In genomic region chr20:32564921-32565734, GRCh38 we compare ENCODE assay signal across 12 cellular contexts. TPM values are rescaled to one million over a fixed set of nuclear protein-coding genes. Genes with fewer than 3 reads are reported as not detected.
DNase-seq lines count a peak whose midpoint lies in the region; ATAC-seq and TF ChIP-seq lines count a peak whose summit lies in the region.
"Had no signal": no experiment of that assay in that cellular context is flagged by ENCODE, and none has a peak within 500 bp of the region (broad histone marks: within the 10 kb centered on the region; RNA-seq: fewer than 3 reads in every experiment).

No MANE protein-coding gene starts in this region.

- TF ChIP-seq CTCF in right lobe of liver (IDR thresholded peaks at IDR 0.05) (no peak), testis (IDR thresholded peaks at IDR 0.05) (no peak)

- H3K9ac ChIP-seq in Karpas-422 (ENCODE audit: low read length): no peak overlapping the region
- H3K9ac ChIP-seq: parathyroid adenoma had no signal

- intact Hi-C loops in right lobe of liver (cut with DNase I) (no loop called here), testis (cut with DNase I; ENCODE audit: low total_unique reads) (no loop called here)

- ATAC-seq in central memory CD8-positive, alpha-beta T cell (replicated peaks; ENCODE audit: extremely low read depth, poor library complexity, severe bottlenecking): no peak
- peak; percentile 71 to 85 (median 78) for ATAC-seq in right lobe of liver
- no peak for ATAC-seq in GM21528 (IDR thresholded peaks at IDR 0.05; ENCODE audit: low FRiP score, unreplicated experiment)

- no peaks in the 10 kb centered on the region for H3K9me2 ChIP-seq in Karpas-422 (replicated peaks; ENCODE audit: insufficient read depth, low read length)

- H3K4me1 ChIP-seq in right lobe of liver: no peaks in the 10 kb centered on the region
- peaks cover 21% of the 10 kb centered on the region for H3K4me1 ChIP-seq in testis
- H3K4me1 ChIP-seq in Karpas-422 (ENCODE audit: low read length): no peaks in the 10 kb centered on the region

- no peak overlapping the region for H2AFZ ChIP-seq in Karpas-422 (ENCODE audit: low read length)
- H2AFZ ChIP-seq: parathyroid adenoma had no signal

- H3K27me3 ChIP-seq in right lobe of liver (no peaks in the 10 kb centered on the region), testis (no peaks in the 10 kb centered on the region), Karpas-422 (ENCODE audit: low read length) (no peaks in the 10 kb centered on the region)

- H3K4me1 Mint-ChIP-seq in activated naive CD4-positive, alpha-beta T cell treated with anti-CD3 and anti-CD28 coated beads, Interleukin-2, amount 50 U/mL, for 24 hours: peaks cover 57% of the 10 kb centered on the region
- H3K4me1 Mint-ChIP-seq in central memory CD8-positive, alpha-beta T cell: peaks cover 61% of the 10 kb centered on the region

- H3K4me2 ChIP-seq in Karpas-422 (ENCODE audit: low read depth, low read length, poor library complexity, severe bottlenecking): no peak overlapping the region

- H3K79me2 ChIP-seq in Karpas-422 (ENCODE audit: low read length): no peaks in the 10 kb centered on the region

- H4K20me1 ChIP-seq in Karpas-422 (ENCODE audit: insufficient read depth, low read depth, low read length): no peaks in the 10 kb centered on the region

- no peaks in the 10 kb centered on the region for H3K9me3 Mint-ChIP-seq in activated naive CD4-positive, alpha-beta T cell treated with anti-CD3 and anti-CD28 coated beads, Interleukin-2, amount 50 U/mL, for 24 hours
- H3K9me3 Mint-ChIP-seq in central memory CD8-positive, alpha-beta T cell: no peaks in the 10 kb centered on the region

- WGBS in right lobe of liver (ENCODE audit: insufficient coverage, low coverage, low lambda C conversion rate, missing lambda C conversion rate): 60% methylated on average over 1 of the region's 19 CpGs
- WGBS in testis, 2 donors: 60 to 67% methylated on average over 12 to 19 of the region's 19 CpGs

- H3K9me3 ChIP-seq in right lobe of liver: no peaks in the 10 kb centered on the region
- no peaks in the 10 kb centered on the region for H3K9me3 ChIP-seq in testis
- H3K9me3 ChIP-seq in Karpas-422 (ENCODE audit: low read length): no peaks in the 10 kb centered on the region

- peak overlapping the region; percentile 90 for H3K27ac Mint-ChIP-seq in activated naive CD4-positive, alpha-beta T cell treated with anti-CD3 and anti-CD28 coated beads, Interleukin-2, amount 50 U/mL, for 24 hours
- H3K27ac Mint-ChIP-seq in central memory CD8-positive, alpha-beta T cell (ENCODE audit: low read depth): peak overlapping the region; percentile 81

- H3K27ac ChIP-seq in right lobe of liver (no peak overlapping the region), testis (peak overlapping the region in 1 of 2 donors; percentile 24), Karpas-422 (ENCODE audit: low read length) (no peak overlapping the region)
- H3K27ac ChIP-seq: parathyroid adenoma had no signal

- H3K27me3 Mint-ChIP-seq in activated naive CD4-positive, alpha-beta T cell treated with anti-CD3 and anti-CD28 coated beads, Interleukin-2, amount 50 U/mL, for 24 hours: no peaks in the 10 kb centered on the region
- no peaks in the 10 kb centered on the region for H3K27me3 Mint-ChIP-seq in central memory CD8-positive, alpha-beta T cell

- H3K4me3 Mint-ChIP-seq in activated naive CD4-positive, alpha-beta T cell treated with anti-CD3 and anti-CD28 coated beads, Interleukin-2, amount 50 U/mL, for 24 hours: no peak overlapping the region
- H3K4me3 Mint-ChIP-seq in central memory CD8-positive, alpha-beta T cell: no peak overlapping the region

- DNase-seq in activated naive CD4-positive, alpha-beta T cell (lab: John Stamatoyannopoulos, UW): no peak
- DNase-seq in central memory CD8-positive, alpha-beta T cell (ENCODE audit: low spot score in 2 of 2): no peak
- DNase-seq in right lobe of liver: peak; percentile 64 to 72 (median 65)
- peak; percentile 55 for DNase-seq in testis
- DNase-seq in RKO (ENCODE audit: low spot score): no peak
- no peak for DNase-seq in Karpas-422
- DNase-seq: NCI-H1092 treated with DMSO at 0.1 percent for 48 hours; NCI-H82; stimulated activated CD4-positive, alpha-beta T cell treated with anti-CD3 and anti-CD28 coated beads, Interleukin-4, amount 100 ng/mL, for 4 hours had no signal

- H3K36me3 ChIP-seq in right lobe of liver: no peaks in the 10 kb centered on the region
- no peaks in the 10 kb centered on the region for H3K36me3 ChIP-seq in testis (ENCODE audit: low read depth, missing control alignments)
- no peaks in the 10 kb centered on the region for H3K36me3 ChIP-seq in Karpas-422 (ENCODE audit: insufficient read depth, low read length)

- peaks cover 3% of the 10 kb centered on the region for H3K36me3 Mint-ChIP-seq in activated naive CD4-positive, alpha-beta T cell treated with anti-CD3 and anti-CD28 coated beads, Interleukin-2, amount 50 U/mL, for 24 hours
- H3K36me3 Mint-ChIP-seq in central memory CD8-positive, alpha-beta T cell (ENCODE audit: insufficient read depth): peaks cover 2% of the 10 kb centered on the region

- H3K4me3 ChIP-seq in right lobe of liver (no peak overlapping the region), testis (no peak overlapping the region), Karpas-422 (ENCODE audit: low read length) (no peak overlapping the region)

- TF ChIP-seq POLR2A in right lobe of liver (IDR thresholded peaks at IDR 0.05): no peak
- no peak for TF ChIP-seq POLR2A in testis (IDR thresholded peaks at IDR 0.05)

RNA-seq across cellular contexts. Expression of gene NOL4L, which starts 20.0 kb away (rescaled TPM):
- total RNA-seq in right lobe of liver (1 to 10 TPM; 4.3 to 6.5 (median 5.7) TPM), testis (100 to 1,000 TPM in 1 of 2 donors, 10 to 100 TPM in 1; 100.0 to 115 TPM)
- polyA plus RNA-seq in testis (ENCODE audit: insufficient read depth, low read depth, low replicate concordance): 129 TPM
- total RNA-seq in Karpas-422 (2014; rRNA removed; shearing (Covaris generic); ENCODE audit: low replicate concordance): 0.25 and 1.5 TPM in 2 replicates

Comparison
In these comparisons a context has a peak if more than half of its experiments do, and no peak if none do; other contexts are left out.
1. DNase-seq: peak in right lobe of liver (3 of 3) and testis (single experiment); none in activated naive CD4-positive, alpha-beta T cell (0 of 4), central memory CD8-positive, alpha-beta T cell (0 of 2), RKO (single experiment) and Karpas-422 (single experiment).
2. ATAC-seq: peak in right lobe of liver (4 of 4); none in central memory CD8-positive, alpha-beta T cell (single experiment) and GM21528 (single experiment).
3. RNA of gene NOL4L, which starts 20.0 kb away (total RNA-seq): 100.0 to 115 TPM in testis; 4.3 to 6.5 TPM in right lobe of liver and 0.25 to 1.5 TPM in Karpas-422; every median in the first group is over 10 times any median in the second.